In genomic region chr2:233061591-233062446, GRCh38 we compare ENCODE assay signal across 1 cellular context.
TF ChIP-seq lines count a peak whose summit lies in the region.

No MANE protein-coding gene starts in this region.

TF ChIP-seq in HepG2, 621 proteins besides CTCF, POLR2A, EP300 and RAD21 (continued from another document and continues in another):
- TF ChIP-seq ZBTB1 (CRISPR knock-in tag; IDR thresholded peaks at IDR 0.05; ENCODE audit: borderline replicate concordance) (0 out of 2 replicates have a peak, but pooled peaks have one; percentile 73), SRSF9 (IDR thresholded peaks at IDR 0.05; ENCODE audit: borderline replicate concordance, insufficient read depth, low read depth, low read length, poor library complexity, severe bottlenecking) (no peak), CREM (IDR thresholded peaks at IDR 0.05) (peak; percentile 57), CREM (CRISPR knock-in tag; IDR thresholded peaks at IDR 0.05) (no peak), ZFP41 (CRISPR knock-in tag; IDR thresholded peaks at IDR 0.05; ENCODE audit: borderline replicate concordance) (peak; percentile 30; the same call in 1 of the 2 replicates), ZNF552 (CRISPR knock-in tag; IDR thresholded peaks at IDR 0.05; ENCODE audit: borderline replicate concordance) (0 out of 2 replicates have a peak, but pooled peaks have one; percentile 39), SNAI1 (CRISPR knock-in tag; IDR thresholded peaks at IDR 0.05; ENCODE audit: borderline replicate concordance) (no peak), ZNF746 (CRISPR knock-in tag; IDR thresholded peaks at IDR 0.05) (no peak; the same call in 1 of the 2 replicates), GPN1 (CRISPR knock-in tag; IDR thresholded peaks at IDR 0.05; ENCODE audit: borderline replicate concordance) (no peak), EEA1 (CRISPR knock-in tag; IDR thresholded peaks at IDR 0.05; ENCODE audit: borderline replicate concordance) (no peak), ZNF644 (CRISPR knock-in tag; IDR thresholded peaks at IDR 0.05; ENCODE audit: low read depth) (peak; percentile 68), TFDP2 (CRISPR knock-in tag; IDR thresholded peaks at IDR 0.05) (no peak), ZNF44 (CRISPR knock-in tag; IDR thresholded peaks at IDR 0.05) (no peak), ZNF333 (CRISPR knock-in tag; IDR thresholded peaks at IDR 0.05; ENCODE audit: borderline replicate concordance) (peak; percentile 75; the same call in 1 of the 2 replicates), ZBTB8A (CRISPR knock-in tag; IDR thresholded peaks at IDR 0.05; ENCODE audit: borderline replicate concordance, low read depth) (0 out of 2 replicates have a peak, but pooled peaks have one; percentile 75), ZNF138 (CRISPR knock-in tag; IDR thresholded peaks at IDR 0.05; ENCODE audit: low read depth) (no peak), SSRP1 (CRISPR knock-in tag; IDR thresholded peaks at IDR 0.05) (no peak), ZNF431 (CRISPR knock-in tag; IDR thresholded peaks at IDR 0.05; ENCODE audit: borderline replicate concordance, low read depth) (no peak), DDIT3 (CRISPR knock-in tag; IDR thresholded peaks at IDR 0.05) (no peak), YY1 (IDR thresholded peaks at IDR 0.05; ENCODE audit: insufficient read depth, insufficient replicate concordance, low read depth, low read length) (peak; percentile 10), CEBPB (IDR thresholded peaks at IDR 0.05; ENCODE audit: borderline replicate concordance, low read depth, low read length) (no peak; the same call in 1 of the 2 replicates), BCLAF1 (IDR thresholded peaks at IDR 0.05) (no peak), NCOA1 (CRISPR knock-in tag; IDR thresholded peaks at IDR 0.05) (no peak), ZHX1 (CRISPR knock-in tag; IDR thresholded peaks at IDR 0.05; ENCODE audit: low read depth) (0 out of 2 replicates have a peak, but pooled peaks have one; percentile 77), SIX4 (CRISPR knock-in tag; IDR thresholded peaks at IDR 0.05) (peak; percentile 89), SALL2 (CRISPR knock-in tag; IDR thresholded peaks at IDR 0.05) (peak; percentile 64; the same call in 1 of the 2 replicates), CBFB (CRISPR knock-in tag; IDR thresholded peaks at IDR 0.05) (peak; percentile 17; the same call in 1 of the 2 replicates), TCF12 (IDR thresholded peaks at IDR 0.05) (no peak), TCF12 (CRISPR knock-in tag; IDR thresholded peaks at IDR 0.05) (peak; percentile 85; the same call in 1 of the 2 replicates), SIN3B (IDR thresholded peaks at IDR 0.05; ENCODE audit: low read length) (no peak), SMARCE1 (IDR thresholded peaks at IDR 0.05; ENCODE audit: borderline replicate concordance) (no peak), ZNF331 (CRISPR knock-in tag; IDR thresholded peaks at IDR 0.05) (peak; percentile 87), ZFP36L2 (CRISPR knock-in tag; IDR thresholded peaks at IDR 0.05) (no peak; the same call in none of the 2 replicates), ATF3 (CRISPR knock-in tag; IDR thresholded peaks at IDR 0.05) (no peak; the same call in 1 of the 2 replicates), ZNF567 (CRISPR knock-in tag; IDR thresholded peaks at IDR 0.05; ENCODE audit: borderline replicate concordance) (peak; percentile 74), SETDB1 (CRISPR knock-in tag; IDR thresholded peaks at IDR 0.05; ENCODE audit: borderline replicate concordance) (no peak), MAFF (IDR thresholded peaks at IDR 0.05; ENCODE audit: low read depth, low read length) (no peak), LRRFIP1 (CRISPR knock-in tag; conservative IDR thresholded peaks at IDR 0.05) (no peak), ZNF678 (CRISPR knock-in tag; IDR thresholded peaks at IDR 0.05) (no peak; the same call in 1 of the 2 replicates), GFI1 (CRISPR knock-in tag; IDR thresholded peaks at IDR 0.05; ENCODE audit: borderline replicate concordance) (no peak; the same call in 1 of the 2 replicates), BHLHE40 (IDR thresholded peaks at IDR 0.05; ENCODE audit: low read length) (peak; percentile 36; the same call in 1 of the 2 replicates), AGO2 (optimal IDR thresholded peaks at IDR 0.05; ENCODE audit: low read depth, low read length) (peak; percentile 46), ZNF292 (CRISPR knock-in tag; IDR thresholded peaks at IDR 0.05; ENCODE audit: borderline replicate concordance, low read depth) (peak; percentile 100), SALL1 (CRISPR knock-in tag; IDR thresholded peaks at IDR 0.05) (peak; percentile 85), ZNF232 (CRISPR knock-in tag; IDR thresholded peaks at IDR 0.05; ENCODE audit: borderline replicate concordance) (peak; percentile 65; the same call in 1 of the 2 replicates), REPIN1 (CRISPR knock-in tag; IDR thresholded peaks at IDR 0.05; ENCODE audit: borderline replicate concordance, low read depth) (peak; percentile 85), CHCHD3 (CRISPR knock-in tag; IDR thresholded peaks at IDR 0.05) (no peak), RFXANK (CRISPR knock-in tag; IDR thresholded peaks at IDR 0.05) (no peak)
- TF ChIP-seq, protein P1, sequence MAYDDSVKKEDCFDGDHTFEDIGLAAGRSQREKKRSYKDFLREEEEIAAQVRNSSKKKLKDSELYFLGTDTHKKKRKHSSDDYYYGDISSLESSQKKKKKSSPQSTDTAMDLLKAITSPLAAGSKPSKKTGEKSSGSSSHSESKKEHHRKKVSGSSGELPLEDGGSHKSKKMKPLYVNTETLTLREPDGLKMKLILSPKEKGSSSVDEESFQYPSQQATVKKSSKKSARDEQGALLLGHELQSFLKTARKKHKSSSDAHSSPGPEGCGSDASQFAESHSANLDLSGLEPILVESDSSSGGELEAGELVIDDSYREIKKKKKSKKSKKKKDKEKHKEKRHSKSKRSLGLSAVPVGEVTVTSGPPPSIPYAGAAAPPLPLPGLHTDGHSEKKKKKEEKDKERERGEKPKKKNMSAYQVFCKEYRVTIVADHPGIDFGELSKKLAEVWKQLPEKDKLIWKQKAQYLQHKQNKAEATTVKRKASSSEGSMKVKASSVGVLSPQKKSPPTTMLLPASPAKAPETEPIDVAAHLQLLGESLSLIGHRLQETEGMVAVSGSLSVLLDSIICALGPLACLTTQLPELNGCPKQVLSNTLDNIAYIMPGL (CRISPR knock-in tag; IDR thresholded peaks at IDR 0.05; ENCODE audit: borderline replicate concordance in 1 of 2, low read depth in 1 of 2) = peak; percentile 87 to 88
- TF ChIP-seq, protein P2, sequence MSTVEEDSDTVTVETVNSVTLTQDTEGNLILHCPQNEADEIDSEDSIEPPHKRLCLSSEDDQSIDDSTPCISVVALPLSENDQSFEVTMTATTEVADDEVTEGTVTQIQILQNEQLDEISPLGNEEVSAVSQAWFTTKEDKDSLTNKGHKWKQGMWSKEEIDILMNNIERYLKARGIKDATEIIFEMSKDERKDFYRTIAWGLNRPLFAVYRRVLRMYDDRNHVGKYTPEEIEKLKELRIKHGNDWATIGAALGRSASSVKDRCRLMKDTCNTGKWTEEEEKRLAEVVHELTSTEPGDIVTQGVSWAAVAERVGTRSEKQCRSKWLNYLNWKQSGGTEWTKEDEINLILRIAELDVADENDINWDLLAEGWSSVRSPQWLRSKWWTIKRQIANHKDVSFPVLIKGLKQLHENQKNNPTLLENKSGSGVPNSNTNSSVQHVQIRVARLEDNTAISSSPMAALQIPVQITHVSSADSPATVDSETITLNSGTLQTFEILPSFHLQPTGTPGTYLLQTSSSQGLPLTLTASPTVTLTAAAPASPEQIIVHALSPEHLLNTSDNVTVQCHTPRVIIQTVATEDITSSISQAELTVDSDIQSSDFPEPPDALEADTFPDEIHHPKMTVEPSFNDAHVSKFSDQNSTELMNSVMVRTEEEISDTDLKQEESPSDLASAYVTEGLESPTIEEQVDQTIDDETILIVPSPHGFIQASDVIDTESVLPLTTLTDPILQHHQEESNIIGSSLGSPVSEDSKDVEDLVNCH (CRISPR knock-in tag; IDR thresholded peaks at IDR 0.05) = no peak
- TF ChIP-seq, protein P3, sequence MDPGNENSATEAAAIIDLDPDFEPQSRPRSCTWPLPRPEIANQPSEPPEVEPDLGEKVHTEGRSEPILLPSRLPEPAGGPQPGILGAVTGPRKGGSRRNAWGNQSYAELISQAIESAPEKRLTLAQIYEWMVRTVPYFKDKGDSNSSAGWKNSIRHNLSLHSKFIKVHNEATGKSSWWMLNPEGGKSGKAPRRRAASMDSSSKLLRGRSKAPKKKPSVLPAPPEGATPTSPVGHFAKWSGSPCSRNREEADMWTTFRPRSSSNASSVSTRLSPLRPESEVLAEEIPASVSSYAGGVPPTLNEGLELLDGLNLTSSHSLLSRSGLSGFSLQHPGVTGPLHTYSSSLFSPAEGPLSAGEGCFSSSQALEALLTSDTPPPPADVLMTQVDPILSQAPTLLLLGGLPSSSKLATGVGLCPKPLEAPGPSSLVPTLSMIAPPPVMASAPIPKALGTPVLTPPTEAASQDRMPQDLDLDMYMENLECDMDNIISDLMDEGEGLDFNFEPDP (CRISPR knock-in tag; conservative IDR thresholded peaks at IDR 0.05) = no peak
- TF ChIP-seq, protein P4, sequence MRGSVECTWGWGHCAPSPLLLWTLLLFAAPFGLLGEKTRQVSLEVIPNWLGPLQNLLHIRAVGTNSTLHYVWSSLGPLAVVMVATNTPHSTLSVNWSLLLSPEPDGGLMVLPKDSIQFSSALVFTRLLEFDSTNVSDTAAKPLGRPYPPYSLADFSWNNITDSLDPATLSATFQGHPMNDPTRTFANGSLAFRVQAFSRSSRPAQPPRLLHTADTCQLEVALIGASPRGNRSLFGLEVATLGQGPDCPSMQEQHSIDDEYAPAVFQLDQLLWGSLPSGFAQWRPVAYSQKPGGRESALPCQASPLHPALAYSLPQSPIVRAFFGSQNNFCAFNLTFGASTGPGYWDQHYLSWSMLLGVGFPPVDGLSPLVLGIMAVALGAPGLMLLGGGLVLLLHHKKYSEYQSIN (CRISPR knock-in tag; IDR thresholded peaks at IDR 0.05; ENCODE audit: borderline replicate concordance) = no peak
